In genomic region chr4:128831526-128832252, GRCh38 we compare ENCODE assay signal across 8 cellular contexts. TPM values are rescaled to one million over a fixed set of nuclear protein-coding genes. Genes with fewer than 3 reads are reported as not detected.
DNase-seq lines count a peak whose midpoint lies in the region; ATAC-seq and TF ChIP-seq lines count a peak whose summit lies in the region.

No MANE protein-coding gene starts in this region.

- BruUV-seq in MCF 10A (replicated peaks; lab: Mats Ljungman, UMichigan) = no TSS peak

- peak; percentile 72 for ATAC-seq in GM18508 (IDR thresholded peaks at IDR 0.05; ENCODE audit: insufficient read depth, unreplicated experiment)
- peak; percentile 54 for ATAC-seq in HG02759 (IDR thresholded peaks at IDR 0.05; ENCODE audit: unreplicated experiment)
- ATAC-seq in right lobe of liver = peak; percentile 49 to 69 (median 61)
- ATAC-seq in HG02884 (IDR thresholded peaks at IDR 0.05; ENCODE audit: unreplicated experiment) = no peak

- POLR2A ChIA-PET in MCF 10A (lab: Yijun Ruan, JAX) = interaction anchor here (2.2 kb wide), 1 partner anchor 19 kb away, joined by 5 read pairs; no protein-coding TSS in a partner anchor

- no peaks in the 10 kb centered on the region for H3K27me3 Mint-ChIP-seq in MCF 10A (ENCODE audit: insufficient read depth, unreplicated experiment)

- no peak for TF ChIP-seq POLR2A in right lobe of liver (IDR thresholded peaks at IDR 0.05)

- H3K4me1 ChIP-seq in SJSA1 (replicated peaks) (peaks cover 16% of the 10 kb centered on the region), right lobe of liver (peaks cover 0 to 32% (median 13%) of the 10 kb centered on the region in 4 donors)

- no peak overlapping the region for H3K4me3 ChIP-seq in SJSA1
- no peak overlapping the region for H3K4me3 ChIP-seq in right lobe of liver

- peaks cover 12% of the 10 kb centered on the region for H3K4me1 Mint-ChIP-seq in MCF 10A (ENCODE audit: insufficient read depth, unreplicated experiment)

- TF ChIP-seq CTCF in right lobe of liver (IDR thresholded peaks at IDR 0.05) (no peak), MCF 10A (IDR thresholded peaks at IDR 0.05; ENCODE audit: unreplicated experiment) (no peak), GM10266 (IDR thresholded peaks at IDR 0.05; ENCODE audit: control insufficient read depth, insufficient read depth, low read depth, missing control alignments) (no peak)

- no peak overlapping the region for H3K4me3 Mint-ChIP-seq in MCF 10A (ENCODE audit: unreplicated experiment)

- peaks cover 46% of the 10 kb centered on the region for H3K36me3 ChIP-seq in SJSA1
- peaks cover 0 to 5% (median 2%) of the 10 kb centered on the region in 4 donors for H3K36me3 ChIP-seq in right lobe of liver

- intact Hi-C loops in right lobe of liver (cut with DNase I) (no loop called here), MCF 10A (cut with micrococcal nuclease) (no loop called here)

- peak in 1 of 2 experiments; percentile 14 for DNase-seq in SJSA1 (ENCODE audit: low read depth in 1 of 2, low spot score in 2 of 2)
- DNase-seq in right lobe of liver = no peak
- no peak for DNase-seq in stimulated activated CD4-positive, alpha-beta T cell treated with anti-CD3 and anti-CD28 coated beads, Interleukin-1b, Interleukin-23, amount 100 ng/mL, for 48 hours
- DNase-seq in MCF 10A (ENCODE audit: unreplicated experiment) = no peak
- DNase-seq in GM10266 (ENCODE audit: extremely low spot score) = no peak

- H3K9me3 Mint-ChIP-seq in MCF 10A (ENCODE audit: unreplicated experiment) = no peaks in the 10 kb centered on the region

- H3K27me3 ChIP-seq in SJSA1 (replicated peaks) = no peaks in the 10 kb centered on the region
- no peaks in the 10 kb centered on the region for H3K27me3 ChIP-seq in right lobe of liver

- H3K9me3 ChIP-seq in SJSA1 (replicated peaks) (no peaks in the 10 kb centered on the region), right lobe of liver (no peaks in the 10 kb centered on the region)

- CTCF ChIA-PET in MCF 10A (lab: Yijun Ruan, JAX) = interaction anchor here (0.9 to 1.0 kb wide), 2 partner anchors 9 to 32 kb away, joined by 3 to 4 read pairs; no protein-coding TSS in a partner anchor

- H3K27ac ChIP-seq in SJSA1 (peak overlapping the region; percentile 35), right lobe of liver (peak overlapping the region in 1 of 3 donors; percentile 2)

- H3K36me3 Mint-ChIP-seq in MCF 10A (ENCODE audit: insufficient read depth, unreplicated experiment) = peaks cover 38% of the 10 kb centered on the region

- H3K27ac Mint-ChIP-seq in MCF 10A (ENCODE audit: low read depth, unreplicated experiment) = no peak overlapping the region

- WGBS in right lobe of liver (ENCODE audit: insufficient coverage, low coverage, low lambda C conversion rate, missing lambda C conversion rate) = 32% methylated on average over 9 of the region's 9 CpGs

RNA-seq across cellular contexts. Expression of gene JADE1, which starts 22.2 kb away (rescaled TPM):
- total RNA-seq in SJSA1 (2014; rRNA removed; shearing (Covaris generic)) = 29.2 and 30.3 TPM in 2 replicates
- total RNA-seq in right lobe of liver (10 to 100 TPM in 3 of 6 experiments, 1 to 10 TPM in 3; 8.2 to 16.9 (median 9.9) TPM), MCF 10A (2022) (22.7 and 25.9 TPM in 2 replicates)
